9 cellular contexts compared by ENCODE assay signal in the genomic region with DNA sequence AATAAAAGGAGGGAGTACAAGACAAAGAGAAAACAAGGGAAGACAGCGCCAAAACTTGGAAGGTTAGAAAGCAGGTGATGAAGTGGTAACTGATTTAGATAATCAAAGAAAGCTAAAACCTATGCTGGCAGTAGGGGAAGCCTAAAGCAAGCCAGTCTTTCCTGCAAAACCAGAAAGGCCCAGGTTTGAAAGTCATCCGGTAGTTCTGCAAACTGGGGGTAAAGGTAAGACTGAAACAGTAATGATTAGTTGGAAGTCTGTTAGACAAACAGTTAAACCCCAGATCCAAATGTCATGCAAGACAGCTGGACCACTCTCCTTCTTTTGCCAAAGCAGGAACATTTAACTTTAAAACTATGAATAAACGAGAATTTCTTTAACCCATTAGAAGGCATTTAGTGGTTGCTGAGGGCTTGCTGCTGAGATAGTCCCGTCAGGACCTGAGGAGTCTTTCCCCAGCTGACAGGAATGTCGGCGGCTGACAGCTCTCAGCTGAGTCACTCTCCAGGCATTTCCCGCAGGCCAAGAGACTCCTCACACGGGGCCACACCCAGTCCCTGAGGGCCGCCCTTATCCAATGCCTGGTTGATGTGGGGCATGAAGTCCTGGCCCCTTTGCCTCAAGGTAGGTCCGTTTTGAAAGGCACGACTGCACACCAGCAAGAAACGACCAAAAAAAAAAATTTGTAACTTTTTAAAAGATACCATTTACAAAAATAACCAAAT. TPM values are rescaled to one million over a fixed set of nuclear protein-coding genes. Genes with fewer than 3 reads are reported as not detected.
DNase-seq lines count a peak whose midpoint lies in the region; ATAC-seq and TF ChIP-seq lines count a peak whose summit lies in the region.
"Had no signal": no experiment of that assay in that cellular context is flagged by ENCODE, and none has a peak within 500 bp of the region (broad histone marks: within the 10 kb centered on the region; RNA-seq: fewer than 3 reads in every experiment).

No MANE protein-coding gene starts in this region.

- intact Hi-C loops in psoas muscle (cut with DNase I), result no loop called here
- intact Hi-C loops in naive thymus-derived CD4-positive, alpha-beta T cell (cut with micrococcal nuclease), result no loop called here

- DNase-seq in GM04503 (ENCODE audit: low read depth) (peak; percentile 62), SK-MEL-5 (ENCODE audit: low read depth, low spot score) (peak; percentile 67), foreskin melanocyte (peak; percentile 64), psoas muscle (peak; percentile 70 to 83), NCI-H2081 (lab: John Stamatoyannopoulos, UW) (no peak)
- DNase-seq in naive thymus-derived CD4-positive, alpha-beta T cell, result no peak
- no peak for DNase-seq in stimulated activated naive CD8-positive, alpha-beta T cell treated with anti-CD3 and anti-CD28 coated beads, Interleukin-15, amount 100 ng/mL, for 72 hours

- POLR2A ChIA-PET in naive thymus-derived CD4-positive, alpha-beta T cell (lab: Charles Lee), result no interaction called here

- peaks cover 0 to 10% (median 0%) of the 10 kb centered on the region in 7 donors for H3K4me1 Mint-ChIP-seq in naive thymus-derived CD4-positive, alpha-beta T cell
- no peaks in the 10 kb centered on the region for H3K4me1 Mint-ChIP-seq in stimulated activated naive CD8-positive, alpha-beta T cell treated with anti-CD3 and anti-CD28 coated beads, Interleukin-15, amount 100 ng/mL, for 72 hours

- no peak overlapping the region for H3K4me3 Mint-ChIP-seq in naive thymus-derived CD4-positive, alpha-beta T cell
- no peak overlapping the region for H3K4me3 Mint-ChIP-seq in stimulated activated naive CD8-positive, alpha-beta T cell treated with anti-CD3 and anti-CD28 coated beads, Interleukin-15, amount 100 ng/mL, for 72 hours

- H3K4me1 ChIP-seq in psoas muscle, result peaks cover 10% of the 10 kb centered on the region
- no peaks in the 10 kb centered on the region for H3K4me1 ChIP-seq in naive thymus-derived CD4-positive, alpha-beta T cell (ENCODE audit: control insufficient read depth in 2 of 2, insufficient read depth in 2 of 2, low read length in 2 of 2)

- WGBS in psoas muscle, 3 donors, result 20 to 22% (median 21%) methylated on average over 12 of the region's 12 CpGs

- H3K36me3 ChIP-seq in psoas muscle (ENCODE audit: insufficient read depth in 1 of 2, low read depth in 1 of 2), result no peaks in the 10 kb centered on the region
- no peaks in the 10 kb centered on the region for H3K36me3 ChIP-seq in naive thymus-derived CD4-positive, alpha-beta T cell (ENCODE audit: control insufficient read depth in 2 of 3, insufficient read depth in 3 of 3, low read length in 3 of 3)

- no peak overlapping the region for H3K27ac ChIP-seq in psoas muscle
- no peak overlapping the region for H3K27ac ChIP-seq in naive thymus-derived CD4-positive, alpha-beta T cell (ENCODE audit: low read depth, low read length)

- peaks cover 7 to 24% (median 19%) of the 10 kb centered on the region in 5 donors for H3K27me3 Mint-ChIP-seq in naive thymus-derived CD4-positive, alpha-beta T cell
- peaks cover 34% of the 10 kb centered on the region for H3K27me3 Mint-ChIP-seq in stimulated activated naive CD8-positive, alpha-beta T cell treated with anti-CD3 and anti-CD28 coated beads, Interleukin-15, amount 100 ng/mL, for 72 hours

- no peak overlapping the region for H3K27ac Mint-ChIP-seq in naive thymus-derived CD4-positive, alpha-beta T cell
- H3K27ac Mint-ChIP-seq in stimulated activated naive CD8-positive, alpha-beta T cell treated with anti-CD3 and anti-CD28 coated beads, Interleukin-15, amount 100 ng/mL, for 72 hours, result no peak overlapping the region

- in situ Hi-C loops in SK-MEL-5 (cut with HindIII; ENCODE audit: low pct_unique_long_range_greater_than_20kb, low sequenced_read_pairs), result no loop called here

- no peaks in the 10 kb centered on the region for H3K9me3 ChIP-seq in psoas muscle
- H3K9me3 ChIP-seq in naive thymus-derived CD4-positive, alpha-beta T cell (ENCODE audit: control insufficient read depth in 2 of 3, low read length in 3 of 3), result no peaks in the 10 kb centered on the region

- no peaks in the 10 kb centered on the region for H3K36me3 Mint-ChIP-seq in naive thymus-derived CD4-positive, alpha-beta T cell

- no peaks in the 10 kb centered on the region for H3K9me3 Mint-ChIP-seq in naive thymus-derived CD4-positive, alpha-beta T cell
- no peaks in the 10 kb centered on the region for H3K9me3 Mint-ChIP-seq in stimulated activated naive CD8-positive, alpha-beta T cell treated with anti-CD3 and anti-CD28 coated beads, Interleukin-15, amount 100 ng/mL, for 72 hours

- CTCF ChIA-PET in naive thymus-derived CD4-positive, alpha-beta T cell (lab: Charles Lee), result no interaction called here

- no peaks in the 10 kb centered on the region for H3K27me3 ChIP-seq in psoas muscle (ENCODE audit: insufficient read depth in 3 of 3, low read length in 2 of 3)
- no peaks in the 10 kb centered on the region for H3K27me3 ChIP-seq in naive thymus-derived CD4-positive, alpha-beta T cell (ENCODE audit: control insufficient read depth in 2 of 2, insufficient read depth in 2 of 2, low read length in 2 of 2)

- ATAC-seq in psoas muscle (peak; percentile 77 to 94 (median 88)), HG03196 (IDR thresholded peaks at IDR 0.05; ENCODE audit: unreplicated experiment) (no peak)
- ATAC-seq in naive thymus-derived CD4-positive, alpha-beta T cell, result no peak
- no peak for ATAC-seq in stimulated activated naive CD8-positive, alpha-beta T cell treated with anti-CD3 and anti-CD28 coated beads, Interleukin-15, amount 100 ng/mL, for 72 hours

- TF ChIP-seq CTCF in psoas muscle (IDR thresholded peaks at IDR 0.05), result no peak

- no peak overlapping the region for H3K4me3 ChIP-seq in psoas muscle
- no peak overlapping the region for H3K4me3 ChIP-seq in naive thymus-derived CD4-positive, alpha-beta T cell (ENCODE audit: low read length)

RNA-seq across cellular contexts. Expression of gene CFAP300, which starts 36.3 kb away (rescaled TPM):
- total RNA-seq in SK-MEL-5 (2014; rRNA removed; shearing (Covaris generic)), result not detected in 2 replicates
- 0.43 TPM in 1 of 2 replicates, not detected in the other for polyA plus RNA-seq in SK-MEL-5 (2015; cell fraction: cytosol; rRNA removed)
- polyA plus RNA-seq in SK-MEL-5 (2015; cell fraction: nucleus; rRNA removed), result not detected in 2 replicates
- under 1 TPM in 2 of 4 donors, not detected in 2; 0.66 to 0.86 TPM for total RNA-seq in psoas muscle
- under 1 TPM; 0.11 to 0.22 (median 0.14) TPM for polyA plus RNA-seq in psoas muscle
- not detected for total RNA-seq in naive thymus-derived CD4-positive, alpha-beta T cell
- not detected for polyA plus RNA-seq in naive thymus-derived CD4-positive, alpha-beta T cell
- total RNA-seq: dermis microvascular lymphatic vessel endothelial cell had no signal

Comparison
In these comparisons a context has a peak if more than half of its experiments do, and no peak if none do; other contexts are left out.
1. DNase-seq: peak in GM04503 (single experiment), SK-MEL-5 (single experiment), foreskin melanocyte (single experiment) and psoas muscle (2 of 2); none in naive thymus-derived CD4-positive, alpha-beta T cell (0 of 9), NCI-H2081 (0 of 2) and stimulated activated naive CD8-positive, alpha-beta T cell treated with anti-CD3 and anti-CD28 coated beads, Interleukin-15, amount 100 ng/mL, for 72 hours (0 of 2).
2. ATAC-seq: peak in psoas muscle (4 of 4); none in naive thymus-derived CD4-positive, alpha-beta T cell (single experiment), stimulated activated naive CD8-positive, alpha-beta T cell treated with anti-CD3 and anti-CD28 coated beads, Interleukin-15, amount 100 ng/mL, for 72 hours (single experiment) and HG03196 (single experiment).